In the genomic region with DNA sequence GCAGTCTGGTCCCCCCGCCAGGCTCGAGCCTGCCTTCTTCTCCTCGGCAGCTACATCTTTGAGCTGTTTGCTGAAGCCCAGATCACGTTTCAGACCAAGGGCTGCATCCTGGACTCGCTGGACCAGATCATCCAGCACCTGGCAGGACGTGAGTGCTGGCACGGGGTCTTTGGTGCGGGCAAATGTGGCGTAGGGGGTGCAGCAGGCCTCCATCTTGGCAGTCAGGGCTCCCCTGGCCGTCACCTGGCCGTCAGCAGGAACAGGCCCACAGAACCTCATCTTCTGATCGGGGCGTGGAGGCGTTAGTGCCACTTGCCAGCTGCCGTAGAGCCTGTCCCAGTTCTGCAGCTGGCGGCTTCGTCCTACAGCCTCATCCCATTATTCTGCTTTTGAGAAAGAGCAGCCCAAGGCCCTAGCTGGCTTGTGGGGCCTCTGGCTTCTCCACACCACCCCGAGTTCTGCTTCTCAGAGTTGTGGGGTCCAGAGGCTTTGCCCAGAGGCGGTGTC, we compare ENCODE assay signal across 15 cellular contexts. TPM values are rescaled to one million over a fixed set of nuclear protein-coding genes. Genes with fewer than 3 reads are reported as not detected.
DNase-seq lines count a peak whose midpoint lies in the region; ATAC-seq, FAIRE-seq and TF ChIP-seq lines count a peak whose summit lies in the region.
"Had no signal": no experiment of that assay in that cellular context is flagged by ENCODE, and none has a peak within 500 bp of the region (broad histone marks: within the 10 kb centered on the region; RNA-seq: fewer than 3 reads in every experiment).

No MANE protein-coding gene starts in this region.

- CTCF ChIA-PET in Panc1 (lab: Charles Lee), result no interaction called here
- CTCF ChIA-PET in K562 (lab: Yijun Ruan, JAX; ENCODE audit: low intra/inter-chr PET ratio), result no interaction called here

- no peak overlapping the region for H3K9ac ChIP-seq in K562 (ENCODE audit: insufficient read depth in 1 of 2, low read depth in 2 of 2, low read length in 2 of 2)
- H3K9ac ChIP-seq: BLaER1 had no signal

- H3K9me1 ChIP-seq in K562 (ENCODE audit: control insufficient read depth, insufficient read depth, low read length), result no peaks in the 10 kb centered on the region

- TF ChIP-seq EP300 in K562 (IDR thresholded peaks at IDR 0.05; ENCODE audit: low read length) (no peak), suprapubic skin (IDR thresholded peaks at IDR 0.05) (no peak)

- H3K27me3 ChIP-seq in Panc1 (ENCODE audit: control insufficient read depth, insufficient read depth, low read length), result no peaks in the 10 kb centered on the region
- no peaks in the 10 kb centered on the region for H3K27me3 ChIP-seq in K562 (ENCODE audit: control insufficient read depth in 2 of 2, insufficient read depth in 2 of 2, low read length in 2 of 2)
- no peaks in the 10 kb centered on the region for H3K27me3 ChIP-seq in suprapubic skin
- H3K27me3 ChIP-seq: BLaER1, Peyer's patch had no signal

- no peak for FAIRE-seq in K562 (lab: Jason Lieb, UNC)

- no TSS peak for BruUV-seq in Panc1 (replicated peaks; lab: Mats Ljungman, UMichigan)
- no TSS peak for BruUV-seq in K562 (replicated peaks; lab: Mats Ljungman, UMichigan)

- peak overlapping the region; percentile 26; the same call in 1 of the 2 replicates for H3K27ac ChIP-seq in Panc1 (ENCODE audit: low read length)
- H3K27ac ChIP-seq in K562 (ENCODE audit: extremely low read depth, low read depth, low read length), result no peak overlapping the region
- H3K27ac ChIP-seq in suprapubic skin, result no peak overlapping the region
- H3K27ac ChIP-seq: BLaER1, Peyer's patch had no signal

- H3K27ac Mint-ChIP-seq in stimulated activated effector memory CD8-positive, alpha-beta T cell treated with anti-CD3 and anti-CD28 coated beads, Interleukin-12 subunit alpha, Interleukin-12 subunit beta, amount 100 ng/mL, for 72 hours, result peak overlapping the region; percentile 14

- H3K9me3 ChIP-seq in Panc1 (ENCODE audit: control insufficient read depth, insufficient read depth, low read depth, low read length) (no peaks in the 10 kb centered on the region), K562 (replicated peaks; ENCODE audit: control insufficient read depth, insufficient read depth, low read depth, low read length) (no peaks in the 10 kb centered on the region), suprapubic skin (no peaks in the 10 kb centered on the region)
- H3K9me3 ChIP-seq: BLaER1, HAP-1, Peyer's patch had no signal

- no peak for TF ChIP-seq RAD21 in K562 (CRISPR knock-in tag; conservative IDR thresholded peaks at IDR 0.05 in 1 of 2, IDR thresholded peaks at IDR 0.05 in 1 of 2)

- H3K4me3 Mint-ChIP-seq in stimulated activated effector memory CD8-positive, alpha-beta T cell treated with anti-CD3 and anti-CD28 coated beads, Interleukin-12 subunit alpha, Interleukin-12 subunit beta, amount 100 ng/mL, for 72 hours, result no peak overlapping the region
- H3K4me3 Mint-ChIP-seq: CD4-positive, alpha-beta memory T cell had no signal

- no peak for TF ChIP-seq CTCF in Panc1 (IDR thresholded peaks at IDR 0.05)
- no peak for TF ChIP-seq CTCF in K562 (IDR thresholded peaks at IDR 0.05 in 2 of 3, conservative IDR thresholded peaks at IDR 0.05 in 1 of 3; ENCODE audit: insufficient read depth in 2 of 3, low read depth in 1 of 3, low read length in 3 of 3)
- TF ChIP-seq CTCF in suprapubic skin (IDR thresholded peaks at IDR 0.05), result no peak

- peaks cover 6% of the 10 kb centered on the region for H3K4me1 Mint-ChIP-seq in stimulated activated effector memory CD8-positive, alpha-beta T cell treated with anti-CD3 and anti-CD28 coated beads, Interleukin-12 subunit alpha, Interleukin-12 subunit beta, amount 100 ng/mL, for 72 hours

- POLR2A ChIA-PET in Panc1 (lab: Charles Lee), result no interaction called here
- POLR2A ChIA-PET in K562 (lab: Yijun Ruan, JAX), result no interaction called here

- H3K4me3 ChIP-seq in Panc1 (ENCODE audit: low read depth in 2 of 2, low read length in 2 of 2), result no peak overlapping the region
- H3K4me3 ChIP-seq in K562, result no peak overlapping the region
- no peak overlapping the region for H3K4me3 ChIP-seq in suprapubic skin
- H3K4me3 ChIP-seq: BLaER1, HAP-1, Peyer's patch had no signal

- H3K36me3 ChIP-seq in Panc1 (ENCODE audit: control insufficient read depth, insufficient read depth, low read length) (no peaks in the 10 kb centered on the region; the same call in 1 of the 2 replicates), K562 (ENCODE audit: control insufficient read depth, insufficient read depth, low read length) (peaks cover 74% of the 10 kb centered on the region; the same call in 2 of the 3 replicates), suprapubic skin (peaks cover 41% of the 10 kb centered on the region)

- ATAC-seq in Panc1 (no peak), K562 (no peak)
- ATAC-seq in stimulated activated effector memory CD8-positive, alpha-beta T cell treated with anti-CD3 and anti-CD28 coated beads, Interleukin-12 subunit alpha, Interleukin-12 subunit beta, amount 100 ng/mL, for 72 hours, result no peak

- H3K79me2 ChIP-seq in K562 (ENCODE audit: control insufficient read depth, insufficient read depth, low read length), result no peaks in the 10 kb centered on the region

- no peak for TF ChIP-seq POLR2A in K562 (conservative IDR thresholded peaks at IDR 0.05)
- TF ChIP-seq POLR2A in suprapubic skin (IDR thresholded peaks at IDR 0.05), result no peak

- no peak overlapping the region for H3K4me2 ChIP-seq in K562 (ENCODE audit: insufficient read depth, low read length)
- H3K4me2 ChIP-seq: BLaER1 had no signal

- in situ Hi-C loops in Panc1 (cut with HindIII; ENCODE audit: low pct_unique_long_range_greater_than_20kb, low sequenced_read_pairs), result no loop called here
- in situ Hi-C loops in K562 (cut with MboI), result no loop called here

- peaks cover 23% of the 10 kb centered on the region for H3K4me1 ChIP-seq in Panc1 (ENCODE audit: control insufficient read depth, insufficient read depth, low read length)
- H3K4me1 ChIP-seq in K562 (replicated peaks in 1 of 2; ENCODE audit: control insufficient read depth in 2 of 2, insufficient read depth in 2 of 2, low read length in 2 of 2), result peaks cover 0 to 31% of the 10 kb centered on the region in 2 experiments; a peak in 2 of 5 replicates
- peaks cover 31% of the 10 kb centered on the region for H3K4me1 ChIP-seq in suprapubic skin
- H3K4me1 ChIP-seq: BLaER1, HAP-1 had no signal

- H2AFZ ChIP-seq in K562 (ENCODE audit: low read depth, low read length), result no peak overlapping the region

- intact Hi-C loops in Panc1 (cut with micrococcal nuclease; ENCODE audit: unreplicated experiment) (no loop called here), K562 (cut with micrococcal nuclease) (no loop called here)

- no peaks in the 10 kb centered on the region for H4K20me1 ChIP-seq in K562 (replicated peaks; ENCODE audit: control insufficient read depth, insufficient read depth, low read length)
- H4K20me1 ChIP-seq: BLaER1 had no signal

- WGBS in K562 (ENCODE audit: insufficient coverage, low coverage, missing lambda C conversion rate), result 83% methylated on average over 16 of the region's 19 CpGs
- 65% methylated on average over 13 of the region's 19 CpGs for WGBS in suprapubic skin

- DNase-seq in Panc1 (ENCODE audit: low read depth, low spot score) (no peak), K562 (ENCODE audit: extremely low read depth in 1 of 4, low spot score in 3 of 4) (no peak), suprapubic skin (ENCODE audit: low spot score in 2 of 2) (no peak)
- DNase-seq in stimulated activated effector memory CD8-positive, alpha-beta T cell treated with anti-CD3 and anti-CD28 coated beads, Interleukin-12 subunit alpha, Interleukin-12 subunit beta, amount 100 ng/mL, for 72 hours (ENCODE audit: low spot score in 2 of 2), result no peak
- DNase-seq in stimulated activated CD4-positive, alpha-beta T cell treated with anti-CD3 and anti-CD28 coated beads, Interleukin-12 subunit alpha, Interleukin-12 subunit beta, amount 100 ng/mL, for 4 hours, result no peak
- DNase-seq: CD4-positive, alpha-beta memory T cell; GF-D8; KG1; NCI-H1105 treated with DMSO at 0.1 percent for 48 hours; NCI-H1694 treated with DMSO at 0.1 percent for 48 hours; Peyer's patch; Right ventricle myocardium superior had no signal

- peaks cover 34% of the 10 kb centered on the region for H3K36me3 Mint-ChIP-seq in stimulated activated effector memory CD8-positive, alpha-beta T cell treated with anti-CD3 and anti-CD28 coated beads, Interleukin-12 subunit alpha, Interleukin-12 subunit beta, amount 100 ng/mL, for 72 hours

- no peaks in the 10 kb centered on the region for H3K9me3 Mint-ChIP-seq in stimulated activated effector memory CD8-positive, alpha-beta T cell treated with anti-CD3 and anti-CD28 coated beads, Interleukin-12 subunit alpha, Interleukin-12 subunit beta, amount 100 ng/mL, for 72 hours
- H3K9me3 Mint-ChIP-seq: CD4-positive, alpha-beta memory T cell had no signal

RNA-seq across cellular contexts. Expression of a gene that starts 16.6 kb away (rescaled TPM):
- not detected for total RNA-seq in Panc1 (2021; ENCODE audit: unreplicated experiment)
- 1.4 TPM for polyA plus RNA-seq in Panc1 (2012; ENCODE audit: insufficient read length)
- total RNA-seq in K562 (2011; cell fraction: chromatin; rRNA removed; ENCODE audit: low replicate concordance), result not detected in 2 replicates
- 4.9 and 6.3 TPM in 2 replicates for total RNA-seq in K562 (2011; cell fraction: nucleolus; rRNA removed)
- not detected in 2 replicates for total RNA-seq in K562 (2011; cell fraction: nucleoplasm; rRNA removed)
- total RNA-seq in K562 (2014; rRNA removed), result 0.32 and 3.8 TPM in 2 replicates
- total RNA-seq in K562 (2014; rRNA removed; fragmentation: Illumina TruSeq; extraction: Trizol), result not detected in 2 replicates
- total RNA-seq in K562 (2015; rRNA removed; fragmentation: Illumina TruSeq; extraction: Trizol), result 0.19 TPM in 1 of 2 replicates, not detected in the other
- total RNA-seq in K562 (2021), result not detected in 2 replicates
- 0.10 and 0.37 TPM in 2 replicates for polyA plus RNA-seq in K562 (2011; rRNA removed)
- 1.1 and 5.8 TPM in 2 replicates for polyA plus RNA-seq in K562 (2011; cell fraction: cytosol; rRNA removed)
- polyA plus RNA-seq in K562 (2011; cell fraction: nucleus; rRNA removed), result 1.4 and 13.8 TPM in 2 replicates
- polyA plus RNA-seq in K562 (2012), result 0.87 and 1.3 TPM in 2 replicates
- not detected in 2 replicates for polyA plus RNA-seq in K562 (2014; fragmentation: Illumina TruSeq; extraction: Trizol)
- polyA plus RNA-seq in K562 (2014; fragmentation: Nextera tagmentation; extraction: Ambion mirVana), result not detected
- polyA plus RNA-seq in K562 (2014; rRNA removed), result 3.2 and 3.5 TPM in 2 replicates
- not detected in 2 replicates for polyA minus RNA-seq in K562 (2011; rRNA and poly(A)+ RNA removed)
- polyA minus RNA-seq in K562 (2011; cell fraction: cytosol; rRNA and poly(A)+ RNA removed), result not detected in 2 replicates
- polyA minus RNA-seq in K562 (2011; cell fraction: nucleus; rRNA and poly(A)+ RNA removed), result 1.2 TPM in 1 of 2 replicates, not detected in the other
- total RNA-seq in suprapubic skin, result 10 to 100 TPM in 2 of 4 donors, 1 to 10 TPM in 2; 2.1 to 16.1 (median 11.1) TPM
- total RNA-seq: A673; CD4-positive, alpha-beta memory T cell had no signal
- polyA plus RNA-seq: CD4-positive, alpha-beta memory T cell had no signal

RNA-seq across cellular contexts. Expression of a gene that starts 21.7 kb away (rescaled TPM):
- total RNA-seq in Panc1 (2021; ENCODE audit: unreplicated experiment) (26.1 TPM), K562 (2014; rRNA removed) (27.7 and 32.0 TPM in 2 replicates), K562 (2014; rRNA removed; fragmentation: Illumina TruSeq; extraction: Trizol) (11.3 and 12.0 TPM in 2 replicates), K562 (2015; rRNA removed; fragmentation: Illumina TruSeq; extraction: Trizol) (14.0 and 15.4 TPM in 2 replicates), K562 (2021) (53.1 and 61.0 TPM in 2 replicates), suprapubic skin (10 to 100 TPM in 2 of 4 donors, 1 to 10 TPM in 2; 6.9 to 26.6 (median 13.9) TPM)
- polyA plus RNA-seq in Panc1 (2012; ENCODE audit: insufficient read length), result 13.1 TPM
- 274 and 684 TPM in 2 replicates for total RNA-seq in K562 (2011; cell fraction: chromatin; rRNA removed; ENCODE audit: low replicate concordance)
- 188 TPM in 2 replicates for total RNA-seq in K562 (2011; cell fraction: nucleolus; rRNA removed)
- 175 and 176 TPM in 2 replicates for total RNA-seq in K562 (2011; cell fraction: nucleoplasm; rRNA removed)
- polyA plus RNA-seq in K562 (2011; rRNA removed) (25.2 and 34.3 TPM in 2 replicates), K562 (2014; fragmentation: Illumina TruSeq; extraction: Trizol) (17.9 and 20.1 TPM in 2 replicates), K562 (2014; fragmentation: Nextera tagmentation; extraction: Ambion mirVana) (under 1 TPM; 0.36 to 0.45 TPM), K562 (2014; rRNA removed) (31.8 and 35.7 TPM in 2 replicates)
- polyA plus RNA-seq in K562 (2011; cell fraction: cytosol; rRNA removed), result 10.0 and 23.6 TPM in 2 replicates
- polyA plus RNA-seq in K562 (2011; cell fraction: nucleus; rRNA removed), result 238 and 368 TPM in 2 replicates
- polyA plus RNA-seq in K562 (2012), result 10.8 and 25.1 TPM in 2 replicates
- 48.3 and 49.0 TPM in 2 replicates for polyA minus RNA-seq in K562 (2011; rRNA and poly(A)+ RNA removed)
- 14.8 and 14.9 TPM in 2 replicates for polyA minus RNA-seq in K562 (2011; cell fraction: cytosol; rRNA and poly(A)+ RNA removed)
- 63.7 and 84.3 TPM in 2 replicates for polyA minus RNA-seq in K562 (2011; cell fraction: nucleus; rRNA and poly(A)+ RNA removed)

RNA-seq across cellular contexts. Expression of a gene that starts 26.6 kb away (rescaled TPM):
- 42.7 TPM for total RNA-seq in Panc1 (2021; ENCODE audit: unreplicated experiment)
- 61.1 TPM for polyA plus RNA-seq in Panc1 (2012; ENCODE audit: insufficient read length)
- 14.9 and 42.3 TPM in 2 replicates for total RNA-seq in K562 (2011; cell fraction: chromatin; rRNA removed; ENCODE audit: low replicate concordance)
- 45.7 and 51.0 TPM in 2 replicates for total RNA-seq in K562 (2011; cell fraction: nucleolus; rRNA removed)
- 22.8 and 23.8 TPM in 2 replicates for total RNA-seq in K562 (2011; cell fraction: nucleoplasm; rRNA removed)
- total RNA-seq in K562 (2014; rRNA removed), result 65.6 and 79.2 TPM in 2 replicates
- total RNA-seq in K562 (2014; rRNA removed; fragmentation: Illumina TruSeq; extraction: Trizol), result 6.8 and 8.8 TPM in 2 replicates
- total RNA-seq in K562 (2015; rRNA removed; fragmentation: Illumina TruSeq; extraction: Trizol), result 29.4 and 29.9 TPM in 2 replicates
- total RNA-seq in K562 (2021), result 50.2 and 52.4 TPM in 2 replicates
- 30.9 and 37.6 TPM in 2 replicates for polyA plus RNA-seq in K562 (2011; rRNA removed)
- 51.3 and 126 TPM in 2 replicates for polyA plus RNA-seq in K562 (2011; cell fraction: cytosol; rRNA removed)
- polyA plus RNA-seq in K562 (2011; cell fraction: nucleus; rRNA removed), result 98.8 and 152 TPM in 2 replicates
- 20.9 and 32.0 TPM in 2 replicates for polyA plus RNA-seq in K562 (2012)
- 20.3 and 36.0 TPM in 2 replicates for polyA plus RNA-seq in K562 (2014; fragmentation: Illumina TruSeq; extraction: Trizol)
- polyA plus RNA-seq in K562 (2014; fragmentation: Nextera tagmentation; extraction: Ambion mirVana), result under 1 TPM; 0.70 to 0.85 TPM
- 58.0 and 60.2 TPM in 2 replicates for polyA plus RNA-seq in K562 (2014; rRNA removed)
- 4.9 and 7.8 TPM in 2 replicates for polyA minus RNA-seq in K562 (2011; rRNA and poly(A)+ RNA removed)
- 17.1 and 19.4 TPM in 2 replicates for polyA minus RNA-seq in K562 (2011; cell fraction: cytosol; rRNA and poly(A)+ RNA removed)
- 7.1 and 9.2 TPM in 2 replicates for polyA minus RNA-seq in K562 (2011; cell fraction: nucleus; rRNA and poly(A)+ RNA removed)
- total RNA-seq in suprapubic skin, result 10 to 100 TPM; 14.2 to 20.7 (median 17.0) TPM

RNA-seq across cellular contexts. Expression of a gene that starts 27.9 kb away (rescaled TPM):
- 57.9 TPM for total RNA-seq in Panc1 (2021; ENCODE audit: unreplicated experiment)
- 68.1 TPM for polyA plus RNA-seq in Panc1 (2012; ENCODE audit: insufficient read length)
- 98.6 and 222 TPM in 2 replicates for total RNA-seq in K562 (2011; cell fraction: chromatin; rRNA removed; ENCODE audit: low replicate concordance)
- total RNA-seq in K562 (2011; cell fraction: nucleolus; rRNA removed), result 116 and 124 TPM in 2 replicates
- 75.6 and 81.5 TPM in 2 replicates for total RNA-seq in K562 (2011; cell fraction: nucleoplasm; rRNA removed)
- total RNA-seq in K562 (2014; rRNA removed), result 64.3 and 74.1 TPM in 2 replicates
- 16.1 and 19.1 TPM in 2 replicates for total RNA-seq in K562 (2014; rRNA removed; fragmentation: Illumina TruSeq; extraction: Trizol)
- total RNA-seq in K562 (2015; rRNA removed; fragmentation: Illumina TruSeq; extraction: Trizol), result 37.3 and 37.7 TPM in 2 replicates
- total RNA-seq in K562 (2021), result 64.0 and 78.9 TPM in 2 replicates
- polyA plus RNA-seq in K562 (2011; rRNA removed), result 37.5 and 39.5 TPM in 2 replicates
- polyA plus RNA-seq in K562 (2011; cell fraction: cytosol; rRNA removed), result 52.0 and 57.8 TPM in 2 replicates
- 132 and 147 TPM in 2 replicates for polyA plus RNA-seq in K562 (2011; cell fraction: nucleus; rRNA removed)
- polyA plus RNA-seq in K562 (2012), result 44.1 and 48.2 TPM in 2 replicates
- polyA plus RNA-seq in K562 (2014; fragmentation: Illumina TruSeq; extraction: Trizol), result 20.0 and 36.3 TPM in 2 replicates
- polyA plus RNA-seq in K562 (2014; fragmentation: Nextera tagmentation; extraction: Ambion mirVana), result 1 to 10 TPM; 2.2 to 6.0 TPM
- polyA plus RNA-seq in K562 (2014; rRNA removed), result 66.9 and 70.5 TPM in 2 replicates
- 18.4 and 33.9 TPM in 2 replicates for polyA minus RNA-seq in K562 (2011; rRNA and poly(A)+ RNA removed)
- 14.4 and 22.2 TPM in 2 replicates for polyA minus RNA-seq in K562 (2011; cell fraction: cytosol; rRNA and poly(A)+ RNA removed)
- polyA minus RNA-seq in K562 (2011; cell fraction: nucleus; rRNA and poly(A)+ RNA removed), result 46.2 and 62.4 TPM in 2 replicates
- total RNA-seq in suprapubic skin, result 10 to 100 TPM; 22.1 to 31.9 (median 27.6) TPM

RNA-seq across cellular contexts. Expression of a gene that starts 28.0 kb away (rescaled TPM):
- total RNA-seq in Panc1 (2021; ENCODE audit: unreplicated experiment) (35.8 TPM), K562 (2014; rRNA removed) (19.4 and 26.6 TPM in 2 replicates), K562 (2014; rRNA removed; fragmentation: Illumina TruSeq; extraction: Trizol) (2.2 and 2.4 TPM in 2 replicates), K562 (2015; rRNA removed; fragmentation: Illumina TruSeq; extraction: Trizol) (7.9 and 8.4 TPM in 2 replicates), K562 (2021) (22.5 and 25.4 TPM in 2 replicates), suprapubic skin (10 to 100 TPM; 21.7 to 25.8 (median 23.3) TPM)
- 41.9 TPM for polyA plus RNA-seq in Panc1 (2012; ENCODE audit: insufficient read length)
- 20.3 and 73.7 TPM in 2 replicates for total RNA-seq in K562 (2011; cell fraction: chromatin; rRNA removed; ENCODE audit: low replicate concordance)
- total RNA-seq in K562 (2011; cell fraction: nucleolus; rRNA removed), result 43.4 and 48.4 TPM in 2 replicates
- 35.6 and 47.3 TPM in 2 replicates for total RNA-seq in K562 (2011; cell fraction: nucleoplasm; rRNA removed)
- polyA plus RNA-seq in K562 (2011; rRNA removed) (7.4 and 10.7 TPM in 2 replicates), K562 (2014; fragmentation: Illumina TruSeq; extraction: Trizol) (5.6 and 10.9 TPM in 2 replicates), K562 (2014; fragmentation: Nextera tagmentation; extraction: Ambion mirVana) (under 1 TPM; 0.14 to 0.21 TPM), K562 (2014; rRNA removed) (24.1 and 27.7 TPM in 2 replicates)
- polyA plus RNA-seq in K562 (2011; cell fraction: cytosol; rRNA removed), result 6.2 and 15.4 TPM in 2 replicates
- 40.8 and 67.3 TPM in 2 replicates for polyA plus RNA-seq in K562 (2011; cell fraction: nucleus; rRNA removed)
- polyA plus RNA-seq in K562 (2012), result 14.8 and 18.0 TPM in 2 replicates
- 2.7 and 4.6 TPM in 2 replicates for polyA minus RNA-seq in K562 (2011; rRNA and poly(A)+ RNA removed)
- 11.6 and 12.8 TPM in 2 replicates for polyA minus RNA-seq in K562 (2011; cell fraction: cytosol; rRNA and poly(A)+ RNA removed)
- polyA minus RNA-seq in K562 (2011; cell fraction: nucleus; rRNA and poly(A)+ RNA removed), result 9.8 and 11.2 TPM in 2 replicates
